In genomic region chr1:172893146-172893841, GRCh38 we compare ENCODE assay signal across 17 cellular contexts.
A peak's percentile ranks its signal among the peaks of the same experiment; 100 is the strongest.
DNase-seq lines count a peak whose midpoint lies in the region; FAIRE-seq and TF ChIP-seq lines count a peak whose summit lies in the region.
"Had no signal": no experiment of that assay in that cellular context is flagged by ENCODE, and none has a peak within 500 bp of the region (broad histone marks: within the 10 kb centered on the region; RNA-seq: fewer than 3 reads in every experiment).

No MANE protein-coding gene starts in this region.

- no peaks in the 10 kb centered on the region for H3K9me3 ChIP-seq in BE2C
- no peaks in the 10 kb centered on the region for H3K9me3 ChIP-seq in kidney (ENCODE audit: control insufficient read depth in 1 of 2, low read length in 2 of 2)
- no peaks in the 10 kb centered on the region for H3K9me3 ChIP-seq in neural progenitor cell (ENCODE audit: low read depth)
- H3K9me3 ChIP-seq: BLaER1 treated with 17β-estradiol and CSF1 and Interleukin-3, amounts not matched to agents 10 nM and 100 nM; mucosa of descending colon; prostate gland had no signal

- H3K36me3 Mint-ChIP-seq in neural progenitor cell, result no peaks in the 10 kb centered on the region
- H3K36me3 Mint-ChIP-seq: stimulated activated memory B cell treated with anti-CD40 and anti-IgM and Interleukin-4, amounts not matched to agents 10 μg/mL and 1 μg/mL and 100 μg/mL, for 72 hours had no signal

- H3K4me1 ChIP-seq in BE2C (peaks cover 3% of the 10 kb centered on the region; the same call in 1 of the 2 replicates), kidney (ENCODE audit: control insufficient read depth in 1 of 2, insufficient read depth in 1 of 2, low read depth in 1 of 2, low read length in 2 of 2) (peaks cover 0 to 7% of the 10 kb centered on the region in 2 donors), neural progenitor cell (no peaks in the 10 kb centered on the region)
- H3K4me1 ChIP-seq: prostate gland had no signal

- H3K4me3 Mint-ChIP-seq in neural progenitor cell, result no peak overlapping the region
- H3K4me3 Mint-ChIP-seq: stimulated activated memory B cell treated with anti-CD40 and anti-IgM and Interleukin-4, amounts not matched to agents 10 μg/mL and 1 μg/mL and 100 μg/mL, for 72 hours had no signal

- H3K9ac ChIP-seq in kidney (ENCODE audit: low read length in 2 of 2), result no peak overlapping the region
- H3K9ac ChIP-seq in neural progenitor cell, result no peak overlapping the region
- H3K9ac ChIP-seq: BLaER1 treated with 17β-estradiol and CSF1 and Interleukin-3, amounts not matched to agents 10 nM and 100 nM had no signal

- H3K79me2 ChIP-seq in neural progenitor cell (ENCODE audit: low read depth), result no peaks in the 10 kb centered on the region

- no peak overlapping the region for H3K4me3 ChIP-seq in BE2C (ENCODE audit: low read depth, low read length)
- H3K4me3 ChIP-seq in kidney (ENCODE audit: low read length in 2 of 2), result no peak overlapping the region
- no peak overlapping the region for H3K4me3 ChIP-seq in neural progenitor cell
- H3K4me3 ChIP-seq: BLaER1 treated with 17β-estradiol and CSF1 and Interleukin-3, amounts not matched to agents 10 nM and 100 nM; mucosa of descending colon; prostate gland had no signal

- H3K27ac Mint-ChIP-seq in neural progenitor cell, result no peak overlapping the region

- DNase-seq in BE2C (peak; percentile 22), HT1080 (ENCODE audit: low read depth) (peak; percentile 46), astrocyte of the hippocampus (ENCODE audit: low read depth, low spot score) (peak; percentile 64), kidney (peak; percentile 43), SHP77 (lab: John Stamatoyannopoulos, UW) (no peak), OCI-M2 (lab: John Stamatoyannopoulos, UW; ENCODE audit: unreplicated experiment) (no peak), SIG-M5 treated with dmso at 0.1 percent for 504 hours (lab: John Stamatoyannopoulos, UW; ENCODE audit: unreplicated experiment) (no peak), neural progenitor cell (ENCODE audit: low spot score) (no peak)
- DNase-seq: activated CD8-positive, alpha-beta memory T cell treated with anti-CD3 and anti-CD28 coated beads for 24 hours; cerebellar nuclear complex; mucosa of descending colon; stimulated activated CD4-positive, alpha-beta T cell treated with anti-CD3 and anti-CD28 coated beads, Interleukin-2, amount 100 ng/mL, for 48 hours had no signal

- no peaks in the 10 kb centered on the region for H3K9me3 Mint-ChIP-seq in neural progenitor cell
- H3K9me3 Mint-ChIP-seq: stimulated activated memory B cell treated with anti-CD40 and anti-IgM and Interleukin-4, amounts not matched to agents 10 μg/mL and 1 μg/mL and 100 μg/mL, for 72 hours had no signal

- no peaks in the 10 kb centered on the region for H3K36me3 ChIP-seq in BE2C
- H3K36me3 ChIP-seq in kidney (ENCODE audit: control insufficient read depth in 1 of 2, insufficient read depth in 2 of 2, low read length in 2 of 2), result no peaks in the 10 kb centered on the region
- no peaks in the 10 kb centered on the region for H3K36me3 ChIP-seq in neural progenitor cell
- H3K36me3 ChIP-seq: BLaER1 treated with 17β-estradiol and CSF1 and Interleukin-3, amounts not matched to agents 10 nM and 100 nM; prostate gland had no signal

- H3K27me3 Mint-ChIP-seq in neural progenitor cell (ENCODE audit: insufficient read depth, low read depth), result no peaks in the 10 kb centered on the region
- H3K27me3 Mint-ChIP-seq: stimulated activated memory B cell treated with anti-CD40 and anti-IgM and Interleukin-4, amounts not matched to agents 10 μg/mL and 1 μg/mL and 100 μg/mL, for 72 hours had no signal

- no peak overlapping the region for H2AFZ ChIP-seq in neural progenitor cell (replicated peaks)

- no peak for TF ChIP-seq CTCF in BE2C (IDR thresholded peaks at IDR 0.05; ENCODE audit: low read depth, low read length)
- TF ChIP-seq CTCF in kidney (IDR thresholded peaks at IDR 0.05; ENCODE audit: borderline replicate concordance, extremely low read depth, insufficient read depth), result no peak
- no peak for TF ChIP-seq CTCF in neural progenitor cell (IDR thresholded peaks at IDR 0.05)

- H3K27me3 ChIP-seq in BE2C, result no peaks in the 10 kb centered on the region
- H3K27me3 ChIP-seq in neural progenitor cell, result no peaks in the 10 kb centered on the region
- H3K27me3 ChIP-seq: BLaER1 treated with 17β-estradiol and CSF1 and Interleukin-3, amounts not matched to agents 10 nM and 100 nM had no signal

- no peaks in the 10 kb centered on the region for H4K20me1 ChIP-seq in neural progenitor cell (ENCODE audit: low read depth)
- H4K20me1 ChIP-seq: BLaER1 treated with 17β-estradiol and CSF1 and Interleukin-3, amounts not matched to agents 10 nM and 100 nM had no signal

- no peak overlapping the region for H3K4me2 ChIP-seq in neural progenitor cell

- FAIRE-seq in kidney (lab: Jason Lieb, UNC), result no peak
- FAIRE-seq: H1 had no signal

- H3F3A ChIP-seq in neural progenitor cell (ENCODE audit: low read depth), result no peaks in the 10 kb centered on the region

- intact Hi-C loops in kidney (cut with DNase I), result no loop called here

- H3K4me1 Mint-ChIP-seq in neural progenitor cell, result no peaks in the 10 kb centered on the region

- H3K27ac ChIP-seq in kidney (ENCODE audit: low read depth in 2 of 2, low read length in 2 of 2), result peak overlapping the region in 1 of 2 donors; percentile 23
- H3K27ac ChIP-seq in neural progenitor cell, result no peak overlapping the region
- H3K27ac ChIP-seq: BLaER1 treated with 17β-estradiol and CSF1 and Interleukin-3, amounts not matched to agents 10 nM and 100 nM; HL-60; prostate gland had no signal

Comparison
In these comparisons a context has a peak if more than half of its experiments do, and no peak if none do; other contexts are left out.
1. DNase-seq: peak in BE2C (single experiment), HT1080 (single experiment), astrocyte of the hippocampus (single experiment) and kidney (single experiment); none in SHP77 (0 of 2), OCI-M2 (single experiment), SIG-M5 treated with dmso at 0.1 percent for 504 hours (single experiment) and neural progenitor cell (single experiment).